18 cellular contexts compared by ENCODE assay signal in genomic region chr16:70158261-70158939, GRCh38. TPM values are rescaled to one million over a fixed set of nuclear protein-coding genes. Genes with fewer than 3 reads are reported as not detected.
DNase-seq lines count a peak whose midpoint lies in the region; ATAC-seq and TF ChIP-seq lines count a peak whose summit lies in the region.
"Had no signal": no experiment of that assay in that cellular context is flagged by ENCODE, and none has a peak within 500 bp of the region (broad histone marks: within the 10 kb centered on the region; RNA-seq: fewer than 3 reads in every experiment).

No MANE protein-coding gene starts in this region.

- intact Hi-C loops in posterior vena cava (cut with DNase I), result no loop called here

- no peak overlapping the region for H4K8ac ChIP-seq in H9 (replicated peaks; ENCODE audit: insufficient read length, low read depth, low read length)

- no peaks in the 10 kb centered on the region for H3K9me3 ChIP-seq in H9 (ENCODE audit: control insufficient read depth, low read depth, low read length)
- H3K9me3 ChIP-seq: thyroid gland had no signal

- no peak overlapping the region for H3K4ac ChIP-seq in H9 (ENCODE audit: low read depth, low read length)

- no peak overlapping the region for H4K91ac ChIP-seq in H9 (ENCODE audit: insufficient read length, low read depth, low read length)

- no peaks in the 10 kb centered on the region for H3K27me3 ChIP-seq in H9 (ENCODE audit: insufficient read depth, low read length)
- H3K27me3 ChIP-seq: thyroid gland had no signal

- peaks cover 2% of the 10 kb centered on the region for H3K23me2 ChIP-seq in H9 (ENCODE audit: insufficient read length, low read depth, low read length, poor library complexity, severe bottlenecking)

- no peak overlapping the region for H3K9ac ChIP-seq in H9 (ENCODE audit: extremely low read depth, insufficient read length, low read length)

- H3T11ph ChIP-seq in H9 (ENCODE audit: low read length), result no peak overlapping the region

- no peak overlapping the region for H3K56ac ChIP-seq in H9 (ENCODE audit: insufficient read length, low read depth, low read length)

- peaks cover 19 to 27% (median 25%) of the 10 kb centered on the region in 3 experiments; a peak in 6 of 7 replicates for H3K36me3 Mint-ChIP-seq in H9 (ENCODE audit: insufficient read depth in 1 of 3, low read depth in 3 of 3)

- H3K9me3 Mint-ChIP-seq in H9, result no peaks in the 10 kb centered on the region
- H3K9me3 Mint-ChIP-seq: CD8-positive, alpha-beta memory T cell had no signal

- H2AFZ ChIP-seq in H9 (ENCODE audit: low read length), result no peak overlapping the region

- no peak overlapping the region for H2BK15ac ChIP-seq in H9 (ENCODE audit: low read depth, low read length)

- no peak overlapping the region; a peak in 1 of 7 replicates for H3K27ac Mint-ChIP-seq in H9

- no peak overlapping the region for H2BK12ac ChIP-seq in H9 (ENCODE audit: insufficient read length, low read depth, low read length)

- DNase-seq in DMS 273 (lab: John Stamatoyannopoulos, UW; ENCODE audit: unreplicated experiment) (peak; percentile 39), DMS 273 treated with DMSO at 0.1 percent for 48 hours (lab: John Stamatoyannopoulos, UW) (no peak), H9 (peak; percentile 55), cerebellum (ENCODE audit: low spot score) (peak; percentile 16), posterior vena cava (ENCODE audit: low spot score) (peak; percentile 82), NCI-H1092 (lab: John Stamatoyannopoulos, UW) (no peak), NCI-H2107 (lab: John Stamatoyannopoulos, UW) (no peak)
- DNase-seq: activated CD4-positive, alpha-beta T cell treated with anti-CD3 and anti-CD28 coated beads, Interleukin-2, amount 50 U/mL, for 4 hours; midbrain; NCI-H1694 treated with DMSO at 0.1 percent for 48 hours; NCI-H524 treated with DMSO at 0.1 percent for 48 hours; OCI-M1; stimulated activated CD4-positive, alpha-beta T cell treated with anti-CD3 and anti-CD28 coated beads, Interleukin-4, amount 100 ng/mL, for 4 hours; thyroid gland had no signal

- no peak overlapping the region for H2BK120ac ChIP-seq in H9 (ENCODE audit: low read depth, low read length, poor library complexity, severe bottlenecking)

- no peak overlapping the region for H3K23ac ChIP-seq in H9 (ENCODE audit: insufficient read length, low read depth, low read length)

- H3K18ac ChIP-seq in H9 (ENCODE audit: insufficient read length, low read depth, low read length), result no peak overlapping the region

- H3K27me3 Mint-ChIP-seq in H9 (ENCODE audit: low read depth), result no peaks in the 10 kb centered on the region
- H3K27me3 Mint-ChIP-seq: CD8-positive, alpha-beta memory T cell had no signal

- no peak for ATAC-seq in GM21526 (IDR thresholded peaks at IDR 0.05; ENCODE audit: low FRiP score, unreplicated experiment)

- no peak overlapping the region for H2BK5ac ChIP-seq in H9 (ENCODE audit: insufficient read length, low read length)

- H3K4me2 ChIP-seq in H9 (ENCODE audit: insufficient read depth, insufficient read length, low read length), result no peak overlapping the region

- peaks cover 0 to 2% of the 10 kb centered on the region in 2 experiments; a peak in 1 of 4 replicates for H3K4me1 Mint-ChIP-seq in H9
- H3K4me1 Mint-ChIP-seq: CD8-positive, alpha-beta memory T cell had no signal

- TF ChIP-seq CTCF in H9 (conservative IDR thresholded peaks at IDR 0.05), result peak; percentile 42; the same call in 1 of the 3 replicates

- H3K14ac ChIP-seq in H9 (ENCODE audit: insufficient read depth, low read length), result no peak overlapping the region

- H3K79me2 ChIP-seq in H9 (ENCODE audit: insufficient read depth, low read length), result no peaks in the 10 kb centered on the region

- no peaks in the 10 kb centered on the region for H3K79me1 ChIP-seq in H9 (ENCODE audit: insufficient read depth, low read depth, low read length, poor library complexity, severe bottlenecking)

- no CpG with 5 or more reads among the region's 7 CpGs for WGBS in H9 (ENCODE audit: extremely low coverage, insufficient read length, low lambda C conversion rate)

- no peaks in the 10 kb centered on the region for H3K4me1 ChIP-seq in H9 (ENCODE audit: insufficient read depth, low read length)
- H3K4me1 ChIP-seq: thyroid gland had no signal

- H4K5ac ChIP-seq in H9 (ENCODE audit: insufficient read length, low read depth, low read length), result no peak overlapping the region

- H2BK20ac ChIP-seq in H9 (ENCODE audit: low read depth, low read length, poor library complexity, severe bottlenecking), result no peak overlapping the region

- no peak overlapping the region for H3K4me3 Mint-ChIP-seq in H9
- H3K4me3 Mint-ChIP-seq: CD8-positive, alpha-beta memory T cell had no signal

- no peak overlapping the region for H3K27ac ChIP-seq in H9 (ENCODE audit: insufficient read length, low read depth, low read length)
- H3K27ac ChIP-seq: coronary artery, epithelial cell of prostate, thyroid gland had no signal

- H4K20me1 ChIP-seq in H9 (ENCODE audit: control insufficient read depth, insufficient read depth, insufficient read length), result no peaks in the 10 kb centered on the region

- no peak overlapping the region for H2AK5ac ChIP-seq in H9 (ENCODE audit: insufficient read length, low read length)

RNA-seq across cellular contexts. Expression of gene CLEC18C, which starts 15.2 kb away (rescaled TPM):
- total RNA-seq in H9 (2021) (0.11 TPM in 1 of 2 replicates, not detected in the other), cerebellum (2.3 TPM), posterior vena cava (under 1 TPM in 1 of 2 donors, not detected in 1; 0.28 TPM)

RNA-seq across cellular contexts. Expression of gene PDPR, which starts 44.3 kb away (rescaled TPM):
- 35.4 and 37.2 TPM in 2 replicates for total RNA-seq in H9 (2021)
- total RNA-seq in cerebellum, result 22.0 TPM
- 10 to 100 TPM; 26.0 to 28.8 TPM for total RNA-seq in posterior vena cava

Comparison
In these comparisons a context has a peak if more than half of its experiments do, and no peak if none do; other contexts are left out.
1. DNase-seq: peak in DMS 273 (single experiment), H9 (single experiment), cerebellum (single experiment) and posterior vena cava (single experiment); none in DMS 273 treated with DMSO at 0.1 percent for 48 hours (single experiment), NCI-H1092 (single experiment) and NCI-H2107 (single experiment).